ENCODE assay signal across 21 cellular contexts in the genomic region with DNA sequence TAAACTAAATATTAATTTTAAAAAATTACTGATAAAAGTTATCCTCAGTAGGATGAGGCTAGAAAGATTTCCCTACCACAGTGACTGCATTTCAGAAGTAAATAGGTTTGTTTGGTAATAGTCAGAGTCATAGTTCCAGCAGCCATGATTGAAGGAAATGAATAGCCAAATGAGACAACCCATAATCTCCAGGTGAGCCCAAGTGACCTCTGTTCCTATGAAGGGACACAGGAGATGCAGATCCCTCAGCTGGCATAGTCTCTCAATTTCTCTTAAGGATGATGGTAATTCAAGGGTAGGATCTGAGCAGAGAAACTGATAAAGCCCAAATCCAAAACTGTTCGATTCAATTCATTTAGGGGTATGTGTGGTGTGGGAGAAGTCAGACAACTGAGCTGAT.
DNase-seq lines count a peak whose midpoint lies in the region; ATAC-seq and TF ChIP-seq lines count a peak whose summit lies in the region.
"Had no signal": no experiment of that assay in that cellular context is flagged by ENCODE, and none has a peak within 500 bp of the region (broad histone marks: within the 10 kb centered on the region; RNA-seq: fewer than 3 reads in every experiment).

No MANE protein-coding gene starts in this region.

- H3K27me3 ChIP-seq in CD4-positive, CD25-positive, alpha-beta regulatory T cell (ENCODE audit: control insufficient read depth, insufficient read depth, low read length) = no peaks in the 10 kb centered on the region
- H3K27me3 ChIP-seq in CD8-positive, alpha-beta T cell (ENCODE audit: insufficient read depth, low read length) = no peaks in the 10 kb centered on the region
- H3K27me3 ChIP-seq: breast epithelium, colonic mucosa, neural progenitor cell, testis had no signal

- H3K36me3 Mint-ChIP-seq in CD4-positive, CD25-positive, alpha-beta regulatory T cell = no peaks in the 10 kb centered on the region
- no peaks in the 10 kb centered on the region for H3K36me3 Mint-ChIP-seq in CD8-positive, alpha-beta T cell
- peaks cover 18% of the 10 kb centered on the region for H3K36me3 Mint-ChIP-seq in T-helper 1 cell treated with Interleukin-12 subunit alpha and Interleukin-12 subunit beta and Interleukin-4 antibody, amounts not matched to agents 30 μg/mL and 1 μg/mL, for 36 hours (ENCODE audit: low read depth)
- H3K36me3 Mint-ChIP-seq in activated naive CD8-positive, alpha-beta T cell treated with anti-CD3 and anti-CD28 coated beads, Interleukin-2, amount 50 U/mL, for 24 hours (ENCODE audit: low read depth) = peaks cover 2% of the 10 kb centered on the region
- H3K36me3 Mint-ChIP-seq: neural progenitor cell had no signal

- H3K4me1 ChIP-seq in CD4-positive, CD25-positive, alpha-beta regulatory T cell (ENCODE audit: control insufficient read depth, insufficient read depth, low read length, poor library complexity, severe bottlenecking) = peaks cover 36% of the 10 kb centered on the region
- H3K4me1 ChIP-seq in CD8-positive, alpha-beta T cell (ENCODE audit: insufficient read depth, low read length) = peaks cover 36% of the 10 kb centered on the region
- H3K4me1 ChIP-seq: breast epithelium, colonic mucosa, neural progenitor cell, testis had no signal

- H3K9me3 Mint-ChIP-seq in CD4-positive, CD25-positive, alpha-beta regulatory T cell = peaks cover 0 to 6% (median 0%) of the 10 kb centered on the region in 7 donors
- H3K9me3 Mint-ChIP-seq in CD8-positive, alpha-beta T cell = no peaks in the 10 kb centered on the region
- H3K9me3 Mint-ChIP-seq in T-helper 1 cell treated with Interleukin-12 subunit alpha and Interleukin-12 subunit beta and Interleukin-4 antibody, amounts not matched to agents 30 μg/mL and 1 μg/mL, for 36 hours = peaks cover 11% of the 10 kb centered on the region
- H3K9me3 Mint-ChIP-seq in activated naive CD8-positive, alpha-beta T cell treated with anti-CD3 and anti-CD28 coated beads, Interleukin-2, amount 50 U/mL, for 24 hours = peaks cover 10% of the 10 kb centered on the region
- H3K9me3 Mint-ChIP-seq: HFFc6, neural progenitor cell had no signal

- no peak for ATAC-seq in CD4-positive, CD25-positive, alpha-beta regulatory T cell (ENCODE audit: low read depth in 2 of 2)
- no peak for ATAC-seq in CD8-positive, alpha-beta T cell
- peak; percentile 11 for ATAC-seq in activated naive CD8-positive, alpha-beta T cell treated with anti-CD3 and anti-CD28 coated beads, Interleukin-2, amount 50 U/mL, for 24 hours
- ATAC-seq in GM18502 (IDR thresholded peaks at IDR 0.05; ENCODE audit: poor library complexity, unreplicated experiment) = no peak
- no peak for ATAC-seq in GM21825 (IDR thresholded peaks at IDR 0.05; ENCODE audit: unreplicated experiment)

- intact Hi-C loops in CD8-positive, alpha-beta T cell (cut with DNase I, micrococcal nuclease) = loop anchor here in 1 of 2 experiments (1.0 to 10.0 kb wide), 2 partner anchors 19 to 459 kb away; a partner anchor contains a TSS

- peak overlapping the region; percentile 46 for H3K4me3 ChIP-seq in CD4-positive, CD25-positive, alpha-beta regulatory T cell (ENCODE audit: low read depth, low read length)
- H3K4me3 ChIP-seq in CD8-positive, alpha-beta T cell (ENCODE audit: low read depth, low read length) = no peak overlapping the region
- H3K4me3 ChIP-seq: breast epithelium, colonic mucosa, neural progenitor cell, testis had no signal

- peak overlapping the region; percentile 47 to 80 (median 62) for H3K4me3 Mint-ChIP-seq in CD4-positive, CD25-positive, alpha-beta regulatory T cell
- H3K4me3 Mint-ChIP-seq in CD8-positive, alpha-beta T cell = peak overlapping the region; percentile 35
- H3K4me3 Mint-ChIP-seq in T-helper 1 cell treated with Interleukin-12 subunit alpha and Interleukin-12 subunit beta and Interleukin-4 antibody, amounts not matched to agents 30 μg/mL and 1 μg/mL, for 36 hours = peak overlapping the region; percentile 36
- H3K4me3 Mint-ChIP-seq in activated naive CD8-positive, alpha-beta T cell treated with anti-CD3 and anti-CD28 coated beads, Interleukin-2, amount 50 U/mL, for 24 hours = peak overlapping the region; percentile 16
- H3K4me3 Mint-ChIP-seq: endodermal cell, HFFc6, neural progenitor cell had no signal

- H3K27ac Mint-ChIP-seq in CD4-positive, CD25-positive, alpha-beta regulatory T cell = peak overlapping the region; percentile 83 to 93 (median 93)
- peak overlapping the region; percentile 89 for H3K27ac Mint-ChIP-seq in CD8-positive, alpha-beta T cell
- peak overlapping the region; percentile 88 for H3K27ac Mint-ChIP-seq in T-helper 1 cell treated with Interleukin-12 subunit alpha and Interleukin-12 subunit beta and Interleukin-4 antibody, amounts not matched to agents 30 μg/mL and 1 μg/mL, for 36 hours
- H3K27ac Mint-ChIP-seq in activated naive CD8-positive, alpha-beta T cell treated with anti-CD3 and anti-CD28 coated beads, Interleukin-2, amount 50 U/mL, for 24 hours = peak overlapping the region; percentile 88
- H3K27ac Mint-ChIP-seq: endodermal cell, HFFc6, neural progenitor cell, progenitor cell of endocrine pancreas had no signal

- no peaks in the 10 kb centered on the region for H3K36me3 ChIP-seq in CD4-positive, CD25-positive, alpha-beta regulatory T cell (ENCODE audit: control insufficient read depth, insufficient read depth, low read length)
- no peaks in the 10 kb centered on the region for H3K36me3 ChIP-seq in CD8-positive, alpha-beta T cell (ENCODE audit: insufficient read depth, low read length)
- H3K36me3 ChIP-seq: breast epithelium, colonic mucosa, neural progenitor cell had no signal

- CTCF ChIA-PET in CD8-positive, alpha-beta T cell (lab: Charles Lee) = no interaction called here

- DNase-seq in CD4-positive, CD25-positive, alpha-beta regulatory T cell = no peak
- DNase-seq in CD8-positive, alpha-beta T cell = no peak
- no peak for DNase-seq in activated naive CD8-positive, alpha-beta T cell treated with anti-CD3 and anti-CD28 coated beads, Interleukin-2, amount 50 U/mL, for 24 hours
- DNase-seq in AG20443 (ENCODE audit: low spot score) = no peak
- DNase-seq: amniotic stem cell, colonic mucosa, COR-L47, DMS79 treated with DMSO at 0.1 percent for 48 hours, endodermal cell, HFFc6, islet precursor cell, NCI-H1694 treated with DMSO at 0.1 percent for 48 hours, NCI-H2171 treated with DMSO at 0.1 percent for 48 hours, NCI-H526 treated with DMSO at 0.1 percent for 48 hours, testis had no signal

- H3K27ac ChIP-seq in CD4-positive, CD25-positive, alpha-beta regulatory T cell (ENCODE audit: insufficient read depth, low read length, poor library complexity, severe bottlenecking) = peak overlapping the region; percentile 52
- no peak overlapping the region for H3K27ac ChIP-seq in CD8-positive, alpha-beta T cell (ENCODE audit: low read depth, low read length)
- H3K27ac ChIP-seq: breast epithelium, colonic mucosa, neural progenitor cell, testis had no signal

- peaks cover 22 to 75% (median 50%) of the 10 kb centered on the region in 4 donors for H3K4me1 Mint-ChIP-seq in CD4-positive, CD25-positive, alpha-beta regulatory T cell
- peaks cover 51% of the 10 kb centered on the region for H3K4me1 Mint-ChIP-seq in CD8-positive, alpha-beta T cell (ENCODE audit: low read depth)
- peaks cover 57% of the 10 kb centered on the region for H3K4me1 Mint-ChIP-seq in T-helper 1 cell treated with Interleukin-12 subunit alpha and Interleukin-12 subunit beta and Interleukin-4 antibody, amounts not matched to agents 30 μg/mL and 1 μg/mL, for 36 hours (ENCODE audit: low read depth)
- H3K4me1 Mint-ChIP-seq in activated naive CD8-positive, alpha-beta T cell treated with anti-CD3 and anti-CD28 coated beads, Interleukin-2, amount 50 U/mL, for 24 hours = peaks cover 73% of the 10 kb centered on the region
- H3K4me1 Mint-ChIP-seq: neural progenitor cell had no signal

- TF ChIP-seq CTCF in CD8-positive, alpha-beta T cell (IDR thresholded peaks at IDR 0.05) = no peak

- peaks cover 0 to 2% of the 10 kb centered on the region in 2 experiments for H3K9me3 ChIP-seq in CD4-positive, CD25-positive, alpha-beta regulatory T cell (ENCODE audit: control insufficient read depth in 2 of 2, low read length in 2 of 2)
- H3K9me3 ChIP-seq in CD8-positive, alpha-beta T cell (ENCODE audit: low read length) = no peaks in the 10 kb centered on the region
- H3K9me3 ChIP-seq: colonic mucosa, testis had no signal

- POLR2A ChIA-PET in CD8-positive, alpha-beta T cell (lab: Charles Lee) = interaction anchor here (1.0 to 2.7 kb wide), 6 partner anchors 9 to 462 kb away, joined by 3 to 10 read pairs (median 4); a partner anchor contains a TSS

- no peaks in the 10 kb centered on the region for H3K27me3 Mint-ChIP-seq in CD4-positive, CD25-positive, alpha-beta regulatory T cell
- H3K27me3 Mint-ChIP-seq in CD8-positive, alpha-beta T cell (ENCODE audit: low read depth) = no peaks in the 10 kb centered on the region
- no peaks in the 10 kb centered on the region for H3K27me3 Mint-ChIP-seq in T-helper 1 cell treated with Interleukin-12 subunit alpha and Interleukin-12 subunit beta and Interleukin-4 antibody, amounts not matched to agents 30 μg/mL and 1 μg/mL, for 36 hours (ENCODE audit: low read depth)
- H3K27me3 Mint-ChIP-seq in activated naive CD8-positive, alpha-beta T cell treated with anti-CD3 and anti-CD28 coated beads, Interleukin-2, amount 50 U/mL, for 24 hours = no peaks in the 10 kb centered on the region
- H3K27me3 Mint-ChIP-seq: progenitor cell of endocrine pancreas had no signal
